ENCODE assay signal across 23 cellular contexts in genomic region chr18:60596928-60597327, GRCh38.
A peak's percentile ranks its signal among the peaks of the same experiment; 100 is the strongest.
DNase-seq lines count a peak whose midpoint lies in the region; ATAC-seq, FAIRE-seq and TF ChIP-seq lines count a peak whose summit lies in the region.
"Had no signal": no experiment of that assay in that cellular context is flagged by ENCODE, and none has a peak within 500 bp of the region (broad histone marks: within the 10 kb centered on the region; RNA-seq: fewer than 3 reads in every experiment).

No MANE protein-coding gene starts in this region.

- H3K27ac Mint-ChIP-seq in stimulated activated naive CD8-positive, alpha-beta T cell treated with anti-CD3 and anti-CD28 coated beads, Interleukin-15, amount 100 ng/mL, for 72 hours: no peak overlapping the region
- H3K27ac Mint-ChIP-seq: GM23338 had no signal

- no peaks in the 10 kb centered on the region for H3K4me1 Mint-ChIP-seq in stimulated activated naive CD8-positive, alpha-beta T cell treated with anti-CD3 and anti-CD28 coated beads, Interleukin-15, amount 100 ng/mL, for 72 hours
- H3K4me1 Mint-ChIP-seq: GM23338 had no signal

- DNase-seq in GM12878 (ENCODE audit: low read depth, low spot score): no peak
- DNase-seq in OCI-M1 (lab: John Stamatoyannopoulos, UW): no peak
- DNase-seq in kidney tubule cell (ENCODE audit: low spot score): no peak
- DNase-seq in stimulated activated naive CD8-positive, alpha-beta T cell treated with anti-CD3 and anti-CD28 coated beads, Interleukin-15, amount 100 ng/mL, for 72 hours: no peak
- DNase-seq: BE2C, EL, GF-D8, HCEC 1CT, KBM-7, MM.1S, NCI-H1048, NCI-H1417 treated with DMSO at 0.1 percent for 48 hours, NCI-H187, NCI-H2227 treated with DMSO at 0.1 percent for 48 hours, NCI-H510A, NCI-H748 treated with DMSO at 0.1 percent for 48 hours, Peyer's patch, T-helper 1 cell had no signal

- TF ChIP-seq CTCF in GM12878 (IDR thresholded peaks at IDR 0.05 in 2 of 3, conservative IDR thresholded peaks at IDR 0.05 in 1 of 3; ENCODE audit: control insufficient read depth in 2 of 3, extremely low read depth in 1 of 3, insufficient read depth in 1 of 3, low read depth in 3 of 3, low read length in 3 of 3): no peak

- H3K4me1 ChIP-seq in GM12878 (ENCODE audit: control insufficient read depth, insufficient read depth, low read length): 0 out of 2 replicates have a peak, but pooled peaks cover 2% of the 10 kb centered on the region
- H3K4me1 ChIP-seq: BE2C, Peyer's patch had no signal

- SMC1A ChIA-PET in GM12878 (lab: Charles Lee; ENCODE audit: uncharacterized antibody, unreplicated experiment): no interaction called here

- no peak overlapping the region for H2AFZ ChIP-seq in GM12878 (ENCODE audit: control insufficient read depth, low read depth, low read length)
- H2AFZ ChIP-seq: GM23338 had no signal

- no peak for TF ChIP-seq POLR2A in GM12878 (IDR thresholded peaks at IDR 0.05; ENCODE audit: low read depth, low read length)

- H3K4me2 ChIP-seq in GM12878 (ENCODE audit: control insufficient read depth, insufficient read depth): no peak overlapping the region
- H3K4me2 ChIP-seq: GM23338 had no signal

- no peak overlapping the region for H3K9ac ChIP-seq in GM12878 (ENCODE audit: control insufficient read depth, insufficient read depth, low read length)

- H3K79me2 ChIP-seq in GM12878 (ENCODE audit: control insufficient read depth, insufficient read depth, low read length): no peaks in the 10 kb centered on the region

- BruUV-seq in GM12878 (replicated peaks; lab: Mats Ljungman, UMichigan): no TSS peak

- FAIRE-seq in GM12878 (lab: Jason Lieb, UNC): no peak

- ATAC-seq in GM18519 (IDR thresholded peaks at IDR 0.05; ENCODE audit: low FRiP score, unreplicated experiment): peak; percentile 31
- ATAC-seq in GM19463 (IDR thresholded peaks at IDR 0.05; ENCODE audit: unreplicated experiment): peak; percentile 36
- peak; percentile 38 for ATAC-seq in HG02973 (IDR thresholded peaks at IDR 0.05; ENCODE audit: unreplicated experiment)
- peak; percentile 56 for ATAC-seq in GM12878
- ATAC-seq in stimulated activated naive CD8-positive, alpha-beta T cell treated with anti-CD3 and anti-CD28 coated beads, Interleukin-15, amount 100 ng/mL, for 72 hours: no peak
- ATAC-seq: GM23338 had no signal

- in situ Hi-C loops in GM12878 (cut with MboI): no loop called here

- H3K4me3 ChIP-seq in GM12878: no peak overlapping the region
- H3K4me3 ChIP-seq: GM23338, Peyer's patch had no signal

- no peak; a peak in 1 of 4 replicates for TF ChIP-seq EP300 in GM12878 (IDR thresholded peaks at IDR 0.05; ENCODE audit: borderline replicate concordance in 1 of 2, control insufficient read depth in 1 of 2, low read depth in 2 of 2, low read length in 2 of 2)

- CTCF ChIA-PET in GM12878 (lab: Yijun Ruan, JAX): no interaction called here

- RAD21 ChIA-PET in GM12878 (lab: Charles Lee; ENCODE audit: unreplicated experiment): no interaction called here

- H3K4me3 Mint-ChIP-seq in stimulated activated naive CD8-positive, alpha-beta T cell treated with anti-CD3 and anti-CD28 coated beads, Interleukin-15, amount 100 ng/mL, for 72 hours: no peak overlapping the region
- H3K4me3 Mint-ChIP-seq: GM23338 had no signal

- H4K20me1 ChIP-seq in GM12878 (ENCODE audit: control insufficient read depth, insufficient read depth): no peaks in the 10 kb centered on the region

- intact Hi-C loops in GM12878 (cut with micrococcal nuclease; ENCODE audit: unreplicated experiment): no loop called here

- no peaks in the 10 kb centered on the region for H3K27me3 ChIP-seq in GM12878 (replicated peaks in 1 of 2; ENCODE audit: control insufficient read depth in 2 of 2, insufficient read depth in 2 of 2, low read length in 1 of 2)
- H3K27me3 ChIP-seq: BE2C, Peyer's patch had no signal

- POLR2A ChIA-PET in GM12878 (lab: Charles Lee): no interaction called here

- 0% methylated on average over 3 of the region's 3 CpGs for WGBS in GM12878 (ENCODE audit: insufficient coverage, insufficient replicate concordance, low lambda C conversion rate, missing lambda C conversion rate)

- H3K27me3 Mint-ChIP-seq in stimulated activated naive CD8-positive, alpha-beta T cell treated with anti-CD3 and anti-CD28 coated beads, Interleukin-15, amount 100 ng/mL, for 72 hours: no peaks in the 10 kb centered on the region

- H3K9me3 ChIP-seq in GM12878 (replicated peaks; ENCODE audit: control insufficient read depth, insufficient read depth, low read length): no peaks in the 10 kb centered on the region
- H3K9me3 ChIP-seq: BE2C, Peyer's patch had no signal

- H3K9me3 Mint-ChIP-seq in stimulated activated naive CD8-positive, alpha-beta T cell treated with anti-CD3 and anti-CD28 coated beads, Interleukin-15, amount 100 ng/mL, for 72 hours: peaks cover 0 to 10% of the 10 kb centered on the region in 2 donors
- H3K9me3 Mint-ChIP-seq: GM23338 had no signal

- H3K27ac ChIP-seq in GM12878 (ENCODE audit: control insufficient read depth, insufficient read depth): no peak overlapping the region
- H3K27ac ChIP-seq: HL-60, Peyer's patch had no signal

- H3K36me3 ChIP-seq in GM12878 (ENCODE audit: control insufficient read depth in 2 of 2, insufficient read depth in 2 of 2, low read length in 1 of 2): no peaks in the 10 kb centered on the region
- H3K36me3 ChIP-seq: BE2C, Peyer's patch had no signal

- TF ChIP-seq RAD21 in GM12878 (IDR thresholded peaks at IDR 0.05; ENCODE audit: insufficient read depth, low read depth, low read length): no peak

TF ChIP-seq in GM12878, 131 proteins besides CTCF, POLR2A, EP300 and RAD21:
- TF ChIP-seq IRF5 (IDR thresholded peaks at IDR 0.05; ENCODE audit: borderline replicate concordance) (no peak), NFIC (IDR thresholded peaks at IDR 0.05; ENCODE audit: low read depth, low read length) (peak; percentile 44; the same call in 1 of the 2 replicates), REST (IDR thresholded peaks at IDR 0.05; ENCODE audit: low read depth, low read length) (no peak), EED (IDR thresholded peaks at IDR 0.05; ENCODE audit: low read depth) (no peak), ZNF384 (IDR thresholded peaks at IDR 0.05; ENCODE audit: borderline replicate concordance, low read depth, low read length) (no peak), CREM (IDR thresholded peaks at IDR 0.05; ENCODE audit: low read depth) (no peak), IKZF2 (IDR thresholded peaks at IDR 0.05) (peak in 1 of 2 experiments; percentile 47; a peak in 1 of 4 replicates), JUNB (IDR thresholded peaks at IDR 0.05) (peak; percentile 94)
